ENCODE assay signal across 20 cellular contexts in the genomic region with DNA sequence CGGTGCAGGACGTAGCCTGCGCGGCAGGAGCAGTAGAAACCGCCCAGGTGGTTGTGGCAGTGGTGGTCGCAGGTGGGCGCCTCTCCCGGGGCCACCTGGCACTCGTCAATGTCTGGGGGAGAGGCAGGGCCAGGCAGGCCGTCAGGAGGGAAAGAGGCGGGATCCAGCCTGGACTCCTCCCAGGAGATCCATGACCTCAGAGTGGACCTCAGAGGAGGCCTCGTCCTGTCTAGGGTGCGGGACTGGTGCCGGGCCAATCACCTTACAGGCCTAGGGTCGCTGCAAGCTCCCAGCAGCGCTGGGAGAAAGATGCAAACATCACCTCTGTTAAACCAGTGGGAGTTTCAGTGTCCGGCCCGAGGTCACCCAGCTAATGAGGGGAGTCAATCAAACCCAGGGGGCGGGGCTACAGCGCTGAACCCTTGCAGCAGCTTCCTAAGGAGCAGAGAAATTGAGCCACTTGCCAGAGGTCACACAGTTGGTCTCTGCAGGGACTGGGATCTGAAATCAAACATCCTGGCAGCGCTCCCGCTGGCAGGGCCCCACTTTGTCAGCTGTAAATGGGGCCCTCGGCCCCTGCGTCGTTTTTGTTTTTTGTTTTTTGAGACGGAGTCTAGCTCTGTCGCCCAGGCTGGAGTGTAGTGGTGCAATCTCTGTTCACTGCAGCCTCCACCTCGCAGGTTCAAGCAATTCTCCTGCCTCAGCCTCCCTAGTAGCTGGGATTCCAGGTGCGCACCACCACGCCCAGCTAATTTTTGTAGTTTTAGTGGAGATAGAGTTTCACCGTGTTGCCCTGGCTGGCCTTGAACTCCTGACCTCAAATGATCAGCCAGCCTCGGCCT. TPM values are rescaled to one million over a fixed set of nuclear protein-coding genes. Genes with fewer than 3 reads are reported as not detected.
A peak's percentile ranks its signal among the peaks of the same experiment; 100 is the strongest.
DNase-seq lines count a peak whose midpoint lies in the region; ATAC-seq, FAIRE-seq and TF ChIP-seq lines count a peak whose summit lies in the region.
"Had no signal": no experiment of that assay in that cellular context is flagged by ENCODE, and none has a peak within 500 bp of the region (broad histone marks: within the 10 kb centered on the region; RNA-seq: fewer than 3 reads in every experiment).

No MANE protein-coding gene starts in this region.

- no peaks in the 10 kb centered on the region for H4K20me1 ChIP-seq in osteoblast (ENCODE audit: insufficient read depth, low read length)

- no peak overlapping the region for H3K27ac Mint-ChIP-seq in CD4-positive, alpha-beta T cell
- H3K27ac Mint-ChIP-seq: activated T-cell treated with anti-CD3 and anti-CD28 coated beads, Interleukin-2, amount 50 U/mL, for 24 hours; CD4-positive, CD25-positive, alpha-beta regulatory T cell; nephron; T-helper 17 cell had no signal

- no peaks in the 10 kb centered on the region for H3K4me1 ChIP-seq in HUES64 (ENCODE audit: insufficient read depth, low read length)
- H3K4me1 ChIP-seq in osteoblast (ENCODE audit: insufficient read depth, low read length), result no peaks in the 10 kb centered on the region
- no peaks in the 10 kb centered on the region for H3K4me1 ChIP-seq in pancreas
- H3K4me1 ChIP-seq: adrenal gland had no signal

- no peaks in the 10 kb centered on the region for H3K4me1 Mint-ChIP-seq in CD4-positive, alpha-beta T cell (ENCODE audit: low read depth)
- H3K4me1 Mint-ChIP-seq: CD4-positive, CD25-positive, alpha-beta regulatory T cell; nephron had no signal

- H3K4me3 ChIP-seq in HUES64 (ENCODE audit: low read length) (0 out of 2 replicates have a peak overlapping the region, but pooled peaks have one; percentile 17), osteoblast (ENCODE audit: insufficient read depth, low read length) (no peak overlapping the region), pancreas (no peak overlapping the region)
- H3K4me3 ChIP-seq: adrenal gland, lung had no signal

- H3K27me3 ChIP-seq in HUES64 (ENCODE audit: insufficient read depth, low read length), result no peaks in the 10 kb centered on the region
- no peaks in the 10 kb centered on the region for H3K27me3 ChIP-seq in osteoblast (ENCODE audit: insufficient read depth, low read length)
- no peaks in the 10 kb centered on the region for H3K27me3 ChIP-seq in CD4-positive, alpha-beta T cell (ENCODE audit: control insufficient read depth, insufficient read depth, low read length)
- no peaks in the 10 kb centered on the region for H3K27me3 ChIP-seq in pancreas
- H3K27me3 ChIP-seq: adrenal gland had no signal

- 68% methylated on average over 32 of the region's 32 CpGs for WGBS in HUES64
- WGBS in pancreas, 2 donors, result 72 to 73% methylated on average over 32 of the region's 32 CpGs

- H2AFZ ChIP-seq in osteoblast (ENCODE audit: low read length), result no peak overlapping the region

- no peak for ATAC-seq in CD4-positive, alpha-beta T cell (ENCODE audit: poor library complexity)
- ATAC-seq in pancreas, result no peak
- ATAC-seq: T-helper 17 cell had no signal

- CTCF ChIA-PET in CD4-positive, alpha-beta T cell (lab: Charles Lee), result no interaction called here

- H3K4me3 Mint-ChIP-seq in CD4-positive, alpha-beta T cell, result no peak overlapping the region
- H3K4me3 Mint-ChIP-seq: activated T-cell treated with anti-CD3 and anti-CD28 coated beads, Interleukin-2, amount 50 U/mL, for 24 hours; CD4-positive, CD25-positive, alpha-beta regulatory T cell; nephron; T-helper 17 cell had no signal

- H3K9me3 Mint-ChIP-seq in CD4-positive, alpha-beta T cell, result no peaks in the 10 kb centered on the region
- H3K9me3 Mint-ChIP-seq: activated T-cell treated with anti-CD3 and anti-CD28 coated beads, Interleukin-2, amount 50 U/mL, for 24 hours; CD4-positive, CD25-positive, alpha-beta regulatory T cell; nephron had no signal

- H3K4me2 ChIP-seq in osteoblast (ENCODE audit: insufficient read depth, low read length), result no peak overlapping the region

- H3K9ac ChIP-seq in HUES64 (ENCODE audit: low read depth, low read length), result no peak overlapping the region

- H3K27ac ChIP-seq in HUES64 (ENCODE audit: low read depth, low read length), result no peak overlapping the region
- no peak overlapping the region for H3K27ac ChIP-seq in osteoblast (ENCODE audit: low read depth, low read length)
- no peak overlapping the region for H3K27ac ChIP-seq in CD4-positive, alpha-beta T cell (ENCODE audit: low read depth, low read length)
- H3K27ac ChIP-seq in pancreas, result no peak overlapping the region
- H3K27ac ChIP-seq: adrenal gland had no signal

- no peak for FAIRE-seq in pancreas (lab: Jason Lieb, UNC)
- FAIRE-seq: small intestine had no signal

- DNase-seq in epidermal melanocyte (ENCODE audit: insufficient read length, low spot score) (peak; percentile 15), osteoblast (ENCODE audit: insufficient read length, low spot score, missing footprints) (peak; percentile 66), NOMO-1 treated with DMSO at 0.1 percent for 48 hours (lab: John Stamatoyannopoulos, UW; ENCODE audit: unreplicated experiment) (no peak), pancreas (no peak)
- no peak for DNase-seq in CD4-positive, alpha-beta T cell
- DNase-seq: activated CD4-positive, alpha-beta T cell treated with anti-CD3 and anti-CD28 coated beads for 48 hours; CD4-positive, CD25-positive, alpha-beta regulatory T cell; NCI-H1694 treated with DMSO at 0.1 percent for 48 hours; RPMI8226 had no signal

- POLR2A ChIA-PET in CD4-positive, alpha-beta T cell (lab: Charles Lee), result no interaction called here

- TF ChIP-seq CTCF in osteoblast (IDR thresholded peaks at IDR 0.05; ENCODE audit: extremely low read depth, low read depth, low read length) (no peak), pancreas (IDR thresholded peaks at IDR 0.05) (no peak)
- no peak for TF ChIP-seq CTCF in CD4-positive, alpha-beta T cell (IDR thresholded peaks at IDR 0.05)

- intact Hi-C loops in CD4-positive, alpha-beta T cell (cut with DNase I, micrococcal nuclease), result no loop called here
- intact Hi-C loops in pancreas (cut with DNase I), result no loop called here

- no peaks in the 10 kb centered on the region for H3K36me3 ChIP-seq in HUES64 (ENCODE audit: insufficient read depth, low read length)
- no peaks in the 10 kb centered on the region for H3K36me3 ChIP-seq in osteoblast (ENCODE audit: insufficient read depth, low read length)
- H3K36me3 ChIP-seq in pancreas, result no peaks in the 10 kb centered on the region
- H3K36me3 ChIP-seq: adrenal gland had no signal

- no peaks in the 10 kb centered on the region for H3K27me3 Mint-ChIP-seq in CD4-positive, alpha-beta T cell
- H3K27me3 Mint-ChIP-seq: activated T-cell treated with anti-CD3 and anti-CD28 coated beads, Interleukin-2, amount 50 U/mL, for 24 hours; T-helper 17 cell had no signal

- H3K9me3 ChIP-seq in HUES64 (ENCODE audit: insufficient read depth, low read depth, low read length) (no peaks in the 10 kb centered on the region), osteoblast (ENCODE audit: low read depth, low read length) (no peaks in the 10 kb centered on the region), pancreas (no peaks in the 10 kb centered on the region)
- H3K9me3 ChIP-seq in CD4-positive, alpha-beta T cell (ENCODE audit: control insufficient read depth, low read length), result no peaks in the 10 kb centered on the region
- H3K9me3 ChIP-seq: adrenal gland had no signal

- H3K36me3 Mint-ChIP-seq in CD4-positive, alpha-beta T cell (ENCODE audit: low read depth), result no peaks in the 10 kb centered on the region
- H3K36me3 Mint-ChIP-seq: CD4-positive, CD25-positive, alpha-beta regulatory T cell had no signal

- H3K79me2 ChIP-seq in osteoblast (ENCODE audit: insufficient read depth, low read length), result no peaks in the 10 kb centered on the region

RNA-seq across cellular contexts. Expression of a gene that starts 1.4 kb away (rescaled TPM):
- 0.40 TPM for polyA plus RNA-seq in HUES64 (2013, experiment 1 of 2)
- 0.19 TPM for polyA plus RNA-seq in HUES64 (2013, experiment 2 of 2)
- total RNA-seq in osteoblast, result not detected in 2 replicates
- under 1 TPM; 0.27 to 0.53 TPM for total RNA-seq in CD4-positive, alpha-beta T cell
- not detected for total RNA-seq in pancreas
- polyA plus RNA-seq in pancreas, result under 1 TPM in 1 of 2 donors, not detected in 1; 0.05 TPM
- total RNA-seq: adrenal gland; CD4-positive, CD25-positive, alpha-beta regulatory T cell; chondrocyte; G401; LHCN-M2; lung; temporal lobe had no signal
- polyA plus RNA-seq: small intestine had no signal

RNA-seq across cellular contexts. Expression of a gene that starts 14.2 kb away (rescaled TPM):
- 188 TPM for polyA plus RNA-seq in HUES64 (2013, experiment 1 of 2)
- 167 TPM for polyA plus RNA-seq in HUES64 (2013, experiment 2 of 2)
- total RNA-seq in osteoblast, result 21.0 and 24.2 TPM in 2 replicates
- total RNA-seq in CD4-positive, alpha-beta T cell, result 10 to 100 TPM; 21.2 to 24.8 TPM
- 100 to 1,000 TPM in 2 of 6 donors, 10 to 100 TPM in 4; 51.8 to 123 (median 66.0) TPM for total RNA-seq in pancreas
- polyA plus RNA-seq in pancreas, result 100 to 1,000 TPM; 116 to 266 TPM

RNA-seq across cellular contexts. Expression of a gene that starts 33.2 kb away (rescaled TPM):
- 302 TPM for polyA plus RNA-seq in HUES64 (2013, experiment 1 of 2)
- polyA plus RNA-seq in HUES64 (2013, experiment 2 of 2), result 275 TPM
- 70.4 and 71.7 TPM in 2 replicates for total RNA-seq in osteoblast
- total RNA-seq in CD4-positive, alpha-beta T cell, result 100 to 1,000 TPM; 141 to 149 TPM
- 10 to 100 TPM; 43.3 to 74.7 (median 53.7) TPM for total RNA-seq in pancreas
- polyA plus RNA-seq in pancreas, result 10 to 100 TPM; 47.8 to 84.7 TPM

RNA-seq across cellular contexts. Expression of a gene that starts 54.0 kb away (rescaled TPM):
- 62.1 TPM for polyA plus RNA-seq in HUES64 (2013, experiment 1 of 2)
- polyA plus RNA-seq in HUES64 (2013, experiment 2 of 2), result 63.3 TPM
- total RNA-seq in osteoblast (43.4 and 49.5 TPM in 2 replicates), pancreas (10 to 100 TPM; 16.3 to 26.8 (median 20.6) TPM)
- 10 to 100 TPM; 81.6 to 89.0 TPM for total RNA-seq in CD4-positive, alpha-beta T cell
- 10 to 100 TPM; 32.5 to 65.1 TPM for polyA plus RNA-seq in pancreas

Comparison
In these comparisons a context has a peak if more than half of its experiments do, and no peak if none do; other contexts are left out.
1. DNase-seq: peak in epidermal melanocyte (single experiment) and osteoblast (single experiment); none in CD4-positive, alpha-beta T cell (0 of 10), NOMO-1 treated with DMSO at 0.1 percent for 48 hours (single experiment) and pancreas (0 of 6).